ENCODE assay signal across 32 cellular contexts in the genomic region with DNA sequence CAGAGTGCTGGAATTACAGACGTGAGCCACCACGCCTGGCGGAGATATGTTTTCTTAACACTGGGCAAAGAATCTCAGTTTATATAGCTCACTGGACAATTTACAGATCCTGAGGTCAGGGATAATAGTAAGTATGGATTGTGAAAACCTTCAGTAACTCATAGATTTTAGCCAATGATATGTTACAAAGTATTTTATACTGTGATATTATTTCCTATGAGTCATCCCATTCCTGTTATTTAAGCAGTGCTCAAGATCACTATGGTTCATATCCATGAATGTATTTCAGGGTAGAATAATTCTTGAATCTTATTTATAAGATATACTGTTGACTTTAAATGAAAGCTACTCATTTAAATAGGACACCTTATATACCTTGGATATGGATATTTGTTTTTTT.
"Had no signal": no experiment of that assay in that cellular context is flagged by ENCODE, and none has a peak within 500 bp of the region (broad histone marks: within the 10 kb centered on the region; RNA-seq: fewer than 3 reads in every experiment).

No MANE protein-coding gene starts in this region.

- H3K36me3 ChIP-seq: breast epithelium, cardiac muscle cell, colonic mucosa, esophagus muscularis mucosa, gastrocnemius medialis, heart left ventricle had no signal

- H3K27ac ChIP-seq: body of pancreas, breast epithelium, cardiac muscle cell, colonic mucosa, dorsolateral prefrontal cortex, esophagus muscularis mucosa, foreskin keratinocyte, gastrocnemius medialis, heart left ventricle, VCaP had no signal

- DNase-seq: activated CD4-positive, alpha-beta T cell treated with anti-CD3 and anti-CD28 coated beads for 48 hours; activated CD4-positive, alpha-beta T cell treated with anti-CD3 and anti-CD28 coated beads, Interleukin-2, amount 50 U/mL, for 1 hour; activated CD4-positive, alpha-beta T cell treated with anti-CD3 and anti-CD28 coated beads, Interleukin-2, amount 50 U/mL, for 48 hours; activated CD8-positive, alpha-beta memory T cell treated with anti-CD3 and anti-CD28 coated beads for 24 hours; activated CD8-positive, alpha-beta T cell treated with anti-CD3 and anti-CD28 coated beads for 36 hours; activated effector memory CD4-positive, alpha-beta T cell treated with Interleukin-2 at 50 U/mL for 16 hours; activated gamma-delta T cell treated with Interleukin-2 at 50 U/mL for 16 hours; activated naive CD4-positive, alpha-beta T cell treated with anti-CD3 and anti-CD28 coated beads, Interleukin-2, amount 50 U/mL, for 16 hours; activated naive CD4-positive, alpha-beta T cell treated with Interleukin-2 at 50 U/mL for 16 hours; activated T-cell treated with anti-CD3 and anti-CD28 coated beads, Interleukin-2, amount 50 U/mL, for 4 hours; amniotic stem cell; aorta; body of pancreas; central memory CD4-positive, alpha-beta T cell; cerebellar nuclear complex; colonic mucosa; dorsolateral prefrontal cortex; effector memory CD4-positive, alpha-beta T cell; endodermal cell; erythroblast; foreskin keratinocyte; gastrocnemius medialis; glutamatergic neuron; heart left ventricle; hypothalamus had no signal

- H3K4me1 ChIP-seq: body of pancreas, breast epithelium, colonic mucosa, esophagus muscularis mucosa, foreskin keratinocyte, gastrocnemius medialis, heart left ventricle had no signal

- H3K4me3 ChIP-seq: body of pancreas, breast epithelium, cardiac muscle cell, colonic mucosa, dorsolateral prefrontal cortex, esophagus muscularis mucosa, gastrocnemius medialis, heart left ventricle had no signal

- H3K9me3 ChIP-seq: body of pancreas, colonic mucosa had no signal

- ATAC-seq: activated CD8-positive, alpha-beta T cell treated with anti-CD3 and anti-CD28 coated beads for 36 hours; activated T-cell treated with anti-CD3 and anti-CD28 coated beads, Interleukin-2, amount 50 U/mL, for 4 hours; activated T-helper 17 cell treated with anti-CD3 and anti-CD28 coated beads, Interleukin-2, amount 50 U/mL, for 72 hours; body of pancreas; foreskin keratinocyte; gastrocnemius medialis; heart left ventricle; WTC11 had no signal

- H3K27me3 ChIP-seq: body of pancreas, breast epithelium, cardiac muscle cell, colonic mucosa, dorsolateral prefrontal cortex, esophagus muscularis mucosa, foreskin keratinocyte, gastrocnemius medialis, heart left ventricle had no signal

- FAIRE-seq: TTC549 had no signal
